Comparison of ENCODE assay signal across 7 cellular contexts in genomic region chr21:45248893-45249381, GRCh38. TPM values are rescaled to one million over a fixed set of nuclear protein-coding genes. Genes with fewer than 3 reads are reported as not detected.
A peak's percentile ranks its signal among the peaks of the same experiment; 100 is the strongest.
DNase-seq lines count a peak whose midpoint lies in the region; ATAC-seq and TF ChIP-seq lines count a peak whose summit lies in the region.

No MANE protein-coding gene starts in this region.

- H3K4me2 ChIP-seq in IMR-90 (ENCODE audit: low read depth, low read length), result peak overlapping the region; percentile 57

- no peak overlapping the region for H3K56ac ChIP-seq in IMR-90 (ENCODE audit: extremely low read depth, insufficient read depth, low read length)

- no peak overlapping the region for H3K27ac ChIP-seq in IMR-90 (ENCODE audit: insufficient read depth, low read length)
- H3K27ac ChIP-seq in ascending aorta, result no peak overlapping the region
- no peak overlapping the region for H3K27ac ChIP-seq in suprapubic skin

- no peak overlapping the region for H2BK20ac ChIP-seq in IMR-90 (ENCODE audit: low read depth, low read length)

- TF ChIP-seq POLR2A in IMR-90 (IDR thresholded peaks at IDR 0.05; ENCODE audit: low read depth, low read length) (no peak), suprapubic skin (IDR thresholded peaks at IDR 0.05) (no peak)

- H3K4me3 ChIP-seq in IMR-90 (ENCODE audit: insufficient read depth, low read depth, low read length), result peak overlapping the region; percentile 2; the same call in 1 of the 2 replicates
- H3K4me3 ChIP-seq in ascending aorta, result peak overlapping the region; percentile 19 to 36
- H3K4me3 ChIP-seq in iPS-18c (ENCODE audit: insufficient read depth, low read depth, low read length), result 0 out of 2 replicates have a peak overlapping the region, but pooled peaks have one; percentile 20
- peak overlapping the region; percentile 27 for H3K4me3 ChIP-seq in suprapubic skin

- peak overlapping the region; percentile 12 for H2AK9ac ChIP-seq in IMR-90 (replicated peaks; ENCODE audit: low read depth, low read length, poor library complexity)

- POLR2A ChIA-PET in IMR-90 (lab: Charles Lee; ENCODE audit: unreplicated experiment), result interaction anchor here (0.7 kb wide), 1 partner anchor 261 kb away, joined by 3 read pairs; no protein-coding TSS in a partner anchor

- no peaks in the 10 kb centered on the region for H3K79me1 ChIP-seq in IMR-90 (ENCODE audit: low read depth in 1 of 2, low read length in 2 of 2)

- H3K14ac ChIP-seq in IMR-90 (replicated peaks; ENCODE audit: low read depth, low read length), result no peak overlapping the region

- WGBS in IMR-90 (ENCODE audit: extremely low coverage in 2 of 2, insufficient read length in 1 of 2), 2 experiments, result 17% methylated on average over 6 of the region's 14 CpGs; no CpG with 5 or more reads in 1 of the 2 experiments
- WGBS in suprapubic skin, result 47% methylated on average over 11 of the region's 14 CpGs

- in situ Hi-C loops in IMR-90 (cut with MboI; ENCODE audit: low sequenced_read_pairs), result no loop called here
- in situ Hi-C loops in GM13976 (cut with MboI; ENCODE audit: low sequenced_read_pairs, unreplicated experiment), result no loop called here

- no peak overlapping the region for H3K4ac ChIP-seq in IMR-90 (ENCODE audit: low read depth, low read length)

- H4K91ac ChIP-seq in IMR-90 (ENCODE audit: insufficient read depth, low read depth, low read length), result no peak overlapping the region

- DNase-seq in IMR-90 (peak; percentile 15), ascending aorta (ENCODE audit: low spot score in 2 of 2) (peak in 1 of 2 donors; percentile 65), suprapubic skin (ENCODE audit: low spot score in 2 of 2) (peak in 1 of 2 donors; percentile 73), GM13976 (ENCODE audit: low spot score) (no peak)

- H3K9me3 ChIP-seq in IMR-90 (ENCODE audit: control insufficient read depth, insufficient read depth, low read length) (peaks cover 14% of the 10 kb centered on the region), ascending aorta (peaks cover 0 to 4% of the 10 kb centered on the region in 2 donors), iPS-18c (ENCODE audit: control insufficient read depth, insufficient read depth, low read length) (peaks cover 2% of the 10 kb centered on the region), suprapubic skin (no peaks in the 10 kb centered on the region)

- BruUV-seq in IMR-90 (replicated peaks; lab: Mats Ljungman, UMichigan), result no TSS peak

- peak overlapping the region; percentile 91 for H2AFZ ChIP-seq in IMR-90 (replicated peaks; ENCODE audit: low read length, poor library complexity)

- dilution Hi-C loops in IMR-90 (cut with HindIII; ENCODE audit: low sequenced_read_pairs, unreplicated experiment), result no loop called here

- CTCF ChIA-PET in IMR-90 (lab: Yijun Ruan, JAX), result interaction anchor here (1.1 to 2.3 kb wide), 2 partner anchors 109 to 112 kb away, joined by 4 to 6 read pairs; no protein-coding TSS in a partner anchor

- ATAC-seq in IMR-90 (ENCODE audit: low read depth) (peak; percentile 68), HG03378 (IDR thresholded peaks at IDR 0.05; ENCODE audit: unreplicated experiment) (no peak), HG02885 (IDR thresholded peaks at IDR 0.05; ENCODE audit: poor library complexity, unreplicated experiment) (no peak)

- H3K27me3 ChIP-seq in IMR-90 (ENCODE audit: control insufficient read depth, insufficient read depth, low read length) (peaks cover 22% of the 10 kb centered on the region), ascending aorta (no peaks in the 10 kb centered on the region), suprapubic skin (peaks cover 16% of the 10 kb centered on the region)

- no peak overlapping the region for H2AK5ac ChIP-seq in IMR-90 (ENCODE audit: low read depth, low read length)

- no peaks in the 10 kb centered on the region for H3K9me1 ChIP-seq in IMR-90 (ENCODE audit: insufficient read depth, low read length)

- no peak overlapping the region for H4K5ac ChIP-seq in IMR-90 (ENCODE audit: low read depth, low read length)

- H2BK15ac ChIP-seq in IMR-90 (ENCODE audit: low read depth, low read length), result no peak overlapping the region

- H3K36me3 ChIP-seq in IMR-90 (ENCODE audit: control insufficient read depth, insufficient read depth, low read length), result no peaks in the 10 kb centered on the region
- no peaks in the 10 kb centered on the region for H3K36me3 ChIP-seq in ascending aorta
- no peaks in the 10 kb centered on the region for H3K36me3 ChIP-seq in suprapubic skin

- no peak overlapping the region for H4K8ac ChIP-seq in IMR-90 (ENCODE audit: low read depth in 2 of 2, low read length in 2 of 2)

- TF ChIP-seq RAD21 in IMR-90 (IDR thresholded peaks at IDR 0.05; ENCODE audit: low read length), result no peak

- H3K9ac ChIP-seq in IMR-90 (ENCODE audit: low read depth, low read length), result no peak overlapping the region

- H3K18ac ChIP-seq in IMR-90 (ENCODE audit: low read depth, low read length), result no peak overlapping the region

- intact Hi-C loops in IMR-90 (cut with micrococcal nuclease) (no loop called here), ascending aorta (cut with DNase I) (no loop called here)

- no peak overlapping the region for H2BK5ac ChIP-seq in IMR-90 (ENCODE audit: low read depth, low read length, poor library complexity, severe bottlenecking)

- no peaks in the 10 kb centered on the region for H4K20me1 ChIP-seq in IMR-90 (ENCODE audit: insufficient read depth, low read length)

- H3K23ac ChIP-seq in IMR-90 (ENCODE audit: low read depth, low read length), result peak overlapping the region; percentile 21; the same call in 1 of the 2 replicates

- no peak for TF ChIP-seq EP300 in suprapubic skin (IDR thresholded peaks at IDR 0.05)

- H3K4me1 ChIP-seq in IMR-90 (ENCODE audit: control insufficient read depth, insufficient read depth, low read length) (peaks cover 4% of the 10 kb centered on the region), ascending aorta (peaks cover 0 to 4% of the 10 kb centered on the region in 2 donors), suprapubic skin (peaks cover 8% of the 10 kb centered on the region)

- no peak for TF ChIP-seq CTCF in IMR-90 (conservative IDR thresholded peaks at IDR 0.05; ENCODE audit: low read depth, low read length)
- TF ChIP-seq CTCF in ascending aorta (IDR thresholded peaks at IDR 0.05), result no peak
- TF ChIP-seq CTCF in suprapubic skin (IDR thresholded peaks at IDR 0.05), result no peak
- TF ChIP-seq CTCF in GM13976 (IDR thresholded peaks at IDR 0.05; ENCODE audit: borderline replicate concordance, control extremely low read depth, extremely low read depth, insufficient read depth, missing control alignments), result no peak

- H2BK120ac ChIP-seq in IMR-90 (ENCODE audit: low read depth, low read length), result no peak overlapping the region

TF ChIP-seq in IMR-90, 13 proteins besides CTCF, POLR2A, EP300 and RAD21:
- TF ChIP-seq USF2 (IDR thresholded peaks at IDR 0.05; ENCODE audit: low read depth, low read length) (no peak), FOS (IDR thresholded peaks at IDR 0.05; ENCODE audit: low read depth, low read length) (no peak), CHD1 (IDR thresholded peaks at IDR 0.05; ENCODE audit: low read depth, low read length) (no peak), RCOR1 (IDR thresholded peaks at IDR 0.05; ENCODE audit: insufficient replicate concordance, low read length) (no peak), MXI1 (IDR thresholded peaks at IDR 0.05; ENCODE audit: borderline replicate concordance, low read depth, low read length) (no peak), CEBPB (IDR thresholded peaks at IDR 0.05; ENCODE audit: low read depth, low read length) (no peak), MAZ (IDR thresholded peaks at IDR 0.05; ENCODE audit: borderline replicate concordance, low read depth, low read length) (no peak)

RNA-seq across cellular contexts. Expression of gene POFUT2, which starts 38.8 kb away (rescaled TPM):
- total RNA-seq in IMR-90 (2012; rRNA removed) (18.8 and 23.9 TPM in 2 replicates), ascending aorta (39.4 TPM), suprapubic skin (10 to 100 TPM; 10.7 to 46.9 (median 20.0) TPM)
- 58.5 and 59.3 TPM in 2 replicates for polyA plus RNA-seq in IMR-90 (2012; rRNA removed)
- 46.5 and 53.6 TPM in 2 replicates for polyA plus RNA-seq in IMR-90 (2012; cell fraction: cytosol; rRNA removed)
- 236 and 251 TPM in 2 replicates for polyA plus RNA-seq in IMR-90 (2012; cell fraction: nucleus; rRNA removed; ENCODE audit: low replicate concordance)
